Comparison of ENCODE assay signal across 29 cellular contexts in genomic region chr11:8387693-8388092, GRCh38.
"Had no signal": no experiment of that assay in that cellular context is flagged by ENCODE, and none has a peak within 500 bp of the region (broad histone marks: within the 10 kb centered on the region; RNA-seq: fewer than 3 reads in every experiment).

No MANE protein-coding gene starts in this region.

- H3K4me3 Mint-ChIP-seq: activated CD8-positive, alpha-beta T cell treated with anti-CD3 and anti-CD28 coated beads for 36 hours; activated naive CD4-positive, alpha-beta T cell treated with anti-CD3 and anti-CD28 coated beads, Interleukin-2, amount 50 U/mL, for 24 hours; activated naive CD8-positive, alpha-beta T cell treated with anti-CD3 and anti-CD28 coated beads for 36 hours; activated naive CD8-positive, alpha-beta T cell treated with anti-CD3 and anti-CD28 coated beads, Interleukin-2, amount 50 U/mL, for 24 hours; activated T-cell treated with anti-CD3 and anti-CD28 coated beads, Interleukin-2, amount 50 U/mL, for 4 hours; activated T-helper 17 cell treated with anti-CD3 and anti-CD28 coated beads, Interleukin-2, amount 50 U/mL, for 72 hours; effector memory CD8-positive, alpha-beta T cell had no signal

- H3K36me3 Mint-ChIP-seq: activated naive CD4-positive, alpha-beta T cell treated with anti-CD3 and anti-CD28 coated beads, Interleukin-2, amount 50 U/mL, for 24 hours; activated naive CD8-positive, alpha-beta T cell treated with anti-CD3 and anti-CD28 coated beads for 36 hours had no signal

- H3K9me3 ChIP-seq: adrenal gland, body of pancreas, esophagus squamous epithelium, gastroesophageal sphincter had no signal

- H3K4me3 ChIP-seq: adrenal gland, body of pancreas, esophagus squamous epithelium, gastroesophageal sphincter had no signal

- H3K9me3 Mint-ChIP-seq: activated CD8-positive, alpha-beta T cell treated with anti-CD3 and anti-CD28 coated beads for 36 hours; activated naive CD4-positive, alpha-beta T cell treated with anti-CD3 and anti-CD28 coated beads, Interleukin-2, amount 50 U/mL, for 24 hours; activated naive CD8-positive, alpha-beta T cell treated with anti-CD3 and anti-CD28 coated beads for 36 hours; activated naive CD8-positive, alpha-beta T cell treated with anti-CD3 and anti-CD28 coated beads, Interleukin-2, amount 50 U/mL, for 24 hours; activated T-cell treated with anti-CD3 and anti-CD28 coated beads, Interleukin-2, amount 50 U/mL, for 4 hours; activated T-helper 17 cell treated with anti-CD3 and anti-CD28 coated beads, Interleukin-2, amount 50 U/mL, for 72 hours; effector memory CD8-positive, alpha-beta T cell had no signal

- H3K27ac Mint-ChIP-seq: activated CD8-positive, alpha-beta T cell treated with anti-CD3 and anti-CD28 coated beads for 36 hours; activated naive CD4-positive, alpha-beta T cell treated with anti-CD3 and anti-CD28 coated beads, Interleukin-2, amount 50 U/mL, for 24 hours; activated naive CD8-positive, alpha-beta T cell treated with anti-CD3 and anti-CD28 coated beads for 36 hours; activated naive CD8-positive, alpha-beta T cell treated with anti-CD3 and anti-CD28 coated beads, Interleukin-2, amount 50 U/mL, for 24 hours; activated T-helper 17 cell treated with anti-CD3 and anti-CD28 coated beads, Interleukin-2, amount 50 U/mL, for 72 hours; effector memory CD8-positive, alpha-beta T cell had no signal

- H3K27ac ChIP-seq: adrenal gland, body of pancreas had no signal

- DNase-seq: activated CD4-positive, alpha-beta T cell treated with anti-CD3 and anti-CD28 coated beads for 4 hours; activated CD4-positive, alpha-beta T cell treated with anti-CD3 and anti-CD28 coated beads, Interleukin-2, amount 50 U/mL, for 1 hour; activated CD4-positive, alpha-beta T cell treated with anti-CD3 and anti-CD28 coated beads, Interleukin-2, amount 50 U/mL, for 48 hours; activated CD4-positive, CD25-positive, alpha-beta regulatory T cell; activated CD4-positive, CD25-positive, alpha-beta regulatory T cell treated with anti-CD3 and anti-CD28 coated beads, Interleukin-2, amount 50 U/mL, for 72 hours; activated CD8-positive, alpha-beta memory T cell treated with anti-CD3 and anti-CD28 coated beads for 24 hours; activated CD8-positive, alpha-beta T cell treated with anti-CD3 and anti-CD28 coated beads for 36 hours; activated effector memory CD4-positive, alpha-beta T cell treated with Interleukin-2 at 50 U/mL for 16 hours; activated gamma-delta T cell treated with Interleukin-2 at 50 U/mL for 16 hours; activated naive CD4-positive, alpha-beta T cell treated with Interleukin-2 at 50 U/mL for 16 hours; activated naive CD8-positive, alpha-beta T cell treated with anti-CD3 and anti-CD28 coated beads for 36 hours; activated naive CD8-positive, alpha-beta T cell treated with anti-CD3 and anti-CD28 coated beads, Interleukin-2, amount 50 U/mL, for 24 hours; activated T-cell treated with anti-CD3 and anti-CD28 coated beads, Interleukin-2, amount 50 U/mL, for 4 hours; adrenal gland; amygdala; aorta; body of pancreas; caudate nucleus; cortex of kidney; dermis blood vessel endothelial cell; effector CD4-positive, alpha-beta T cell; effector memory CD8-positive, alpha-beta T cell; erythroblast; esophagus squamous epithelium; foreskin melanocyte; T-helper 2 cell had no signal

- H3K36me3 ChIP-seq: adrenal gland, esophagus squamous epithelium, gastroesophageal sphincter had no signal

- H3K27me3 ChIP-seq: adrenal gland, body of pancreas, esophagus squamous epithelium, gastroesophageal sphincter had no signal

- ATAC-seq: activated CD8-positive, alpha-beta T cell treated with anti-CD3 and anti-CD28 coated beads for 36 hours; activated naive CD8-positive, alpha-beta T cell treated with anti-CD3 and anti-CD28 coated beads, Interleukin-2, amount 50 U/mL, for 24 hours; activated T-cell treated with anti-CD3 and anti-CD28 coated beads, Interleukin-2, amount 50 U/mL, for 4 hours; activated T-helper 17 cell treated with anti-CD3 and anti-CD28 coated beads, Interleukin-2, amount 50 U/mL, for 72 hours; body of pancreas; effector memory CD8-positive, alpha-beta T cell; gastroesophageal sphincter had no signal

- H3K4me1 Mint-ChIP-seq: activated naive CD4-positive, alpha-beta T cell treated with anti-CD3 and anti-CD28 coated beads, Interleukin-2, amount 50 U/mL, for 24 hours; activated naive CD8-positive, alpha-beta T cell treated with anti-CD3 and anti-CD28 coated beads for 36 hours; activated naive CD8-positive, alpha-beta T cell treated with anti-CD3 and anti-CD28 coated beads, Interleukin-2, amount 50 U/mL, for 24 hours had no signal

- H3K27me3 Mint-ChIP-seq: activated CD8-positive, alpha-beta T cell treated with anti-CD3 and anti-CD28 coated beads for 36 hours; activated naive CD4-positive, alpha-beta T cell treated with anti-CD3 and anti-CD28 coated beads, Interleukin-2, amount 50 U/mL, for 24 hours; activated naive CD8-positive, alpha-beta T cell treated with anti-CD3 and anti-CD28 coated beads for 36 hours; activated naive CD8-positive, alpha-beta T cell treated with anti-CD3 and anti-CD28 coated beads, Interleukin-2, amount 50 U/mL, for 24 hours had no signal
